ENCODE assay signal across 1 cellular context in genomic region chr17:82240506-82241182, GRCh38.
TF ChIP-seq lines count a peak whose summit lies in the region.

No MANE protein-coding gene starts in this region.

TF ChIP-seq in GM12878, 131 proteins besides CTCF, POLR2A, EP300 and RAD21:
- 0 out of 2 replicates have a peak, but pooled peaks have one; percentile 8 for TF ChIP-seq TCF3 (IDR thresholded peaks at IDR 0.05; ENCODE audit: borderline replicate concordance, insufficient read depth, low read depth, low read length)
- TF ChIP-seq POLR2AphosphoS2 (IDR thresholded peaks at IDR 0.05; ENCODE audit: low read depth, low read length), result peak; percentile 67; the same call in 1 of the 2 replicates
- no peak for TF ChIP-seq SKIL (IDR thresholded peaks at IDR 0.05; ENCODE audit: low read depth, poor library complexity, severe bottlenecking)
TF ChIP-seq in GM12878: peak in this region for 2.
